ENCODE assay signal across 9 cellular contexts in the genomic region with DNA sequence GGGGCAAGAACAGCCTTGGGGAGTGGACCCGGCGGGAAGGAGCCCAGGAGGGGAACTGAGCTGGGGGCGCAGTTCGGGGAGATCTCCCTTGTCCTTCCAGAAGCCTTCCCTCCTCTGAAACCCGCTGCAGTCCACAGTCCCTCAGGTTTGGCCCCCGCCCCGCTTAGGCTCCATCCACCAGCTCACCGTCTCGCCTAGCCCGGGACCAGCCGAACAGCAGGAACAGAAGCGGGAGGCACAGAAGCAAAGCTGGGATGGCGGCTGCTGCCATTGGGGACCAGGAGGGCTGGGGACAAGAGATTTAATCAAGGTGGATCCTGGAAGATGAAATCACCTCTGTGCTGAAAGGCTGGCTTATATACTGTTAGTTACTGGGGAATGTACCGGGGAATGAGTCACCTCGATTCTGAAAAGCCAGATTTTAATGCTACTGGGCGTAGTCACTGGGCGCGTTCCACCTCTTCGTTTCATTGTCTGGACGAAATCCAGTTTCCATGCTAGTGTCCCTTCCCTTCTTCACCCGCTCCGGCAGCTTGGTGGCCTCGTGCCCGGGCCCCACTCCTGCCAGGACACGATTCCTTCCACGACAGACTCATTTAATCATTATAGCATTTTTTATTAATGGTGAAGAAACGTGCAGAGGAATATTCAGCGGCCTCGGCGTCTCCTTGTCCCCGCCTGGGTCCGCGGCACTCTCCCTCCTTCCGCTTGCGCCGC. TPM values are rescaled to one million over a fixed set of nuclear protein-coding genes. Genes with fewer than 3 reads are reported as not detected.
A peak's percentile ranks its signal among the peaks of the same experiment; 100 is the strongest.
DNase-seq lines count a peak whose midpoint lies in the region; ATAC-seq and TF ChIP-seq lines count a peak whose summit lies in the region.
"Had no signal": no experiment of that assay in that cellular context is flagged by ENCODE, and none has a peak within 500 bp of the region (broad histone marks: within the 10 kb centered on the region; RNA-seq: fewer than 3 reads in every experiment).

TSS of gene RAET1L (minus strand) at position 332 of the 717 bp plus-strand sequence. CDS start at position 271, 61 bp downstream.

- no peak within 1 kb of the TSS for H3K4me3 Mint-ChIP-seq in activated CD4-positive, alpha-beta T cell treated with anti-CD3 and anti-CD28 coated beads, Interleukin-2, amount 10 ng/mL, durations not matched to agents 24 days and 14 days
- peak within 1 kb of the TSS; percentile 7 to 62 for H3K4me3 Mint-ChIP-seq in activated T-cell treated with anti-CD3 and anti-CD28 coated beads, Interleukin-2, amount 50 U/mL, for 72 hours

- H3K27me3 Mint-ChIP-seq in activated CD4-positive, alpha-beta T cell treated with anti-CD3 and anti-CD28 coated beads, Interleukin-2, amount 10 ng/mL, durations not matched to agents 24 days and 14 days: peaks cover 69% of the 10 kb centered on the region
- H3K27me3 Mint-ChIP-seq in activated T-cell treated with anti-CD3 and anti-CD28 coated beads, Interleukin-2, amount 50 U/mL, for 72 hours (ENCODE audit: low read depth): peaks cover 70% of the 10 kb centered on the region

- no peak for TF ChIP-seq EP300 in stomach (IDR thresholded peaks at IDR 0.05)

- H3K27me3 ChIP-seq in right cardiac atrium (ENCODE audit: control insufficient read depth, insufficient read depth) (no peaks in the 10 kb centered on the region), stomach (peaks cover 0 to 65% (median 30%) of the 10 kb centered on the region in 3 donors)

- H3K36me3 ChIP-seq in stomach: no peaks in the 10 kb centered on the region

- intact Hi-C loops in activated CD4-positive, alpha-beta T cell treated with anti-CD3 and anti-CD28 coated beads, Interleukin-2, amount 10 ng/mL, durations not matched to agents 24 days and 14 days (cut with micrococcal nuclease): no loop called here
- intact Hi-C loops in right cardiac atrium (cut with DNase I) (no loop called here), stomach (cut with DNase I; ENCODE audit: low total_unique reads) (no loop called here)

- H3K27ac ChIP-seq in right cardiac atrium (ENCODE audit: low read length) (no peak within 1 kb of the TSS), stomach (no peak within 1 kb of the TSS)

- no peaks in the 10 kb centered on the region for H3K9me3 Mint-ChIP-seq in activated CD4-positive, alpha-beta T cell treated with anti-CD3 and anti-CD28 coated beads, Interleukin-2, amount 10 ng/mL, durations not matched to agents 24 days and 14 days
- H3K9me3 Mint-ChIP-seq in activated T-cell treated with anti-CD3 and anti-CD28 coated beads, Interleukin-2, amount 50 U/mL, for 72 hours: no peaks in the 10 kb centered on the region

- H3K4me1 ChIP-seq in right cardiac atrium (ENCODE audit: control insufficient read depth, insufficient read depth, low read length): no peaks in the 10 kb centered on the region
- H3K4me1 ChIP-seq in stomach: peaks cover 10 to 16% (median 14%) of the 10 kb centered on the region in 4 donors

- H3K36me3 Mint-ChIP-seq in activated CD4-positive, alpha-beta T cell treated with anti-CD3 and anti-CD28 coated beads, Interleukin-2, amount 10 ng/mL, durations not matched to agents 24 days and 14 days (ENCODE audit: low read depth): no peaks in the 10 kb centered on the region
- H3K36me3 Mint-ChIP-seq in activated T-cell treated with anti-CD3 and anti-CD28 coated beads, Interleukin-2, amount 50 U/mL, for 72 hours (ENCODE audit: insufficient read depth in 2 of 2): no peaks in the 10 kb centered on the region

- no peaks in the 10 kb centered on the region for H3K9me3 ChIP-seq in right cardiac atrium (ENCODE audit: control insufficient read depth, low read length)
- no peaks in the 10 kb centered on the region for H3K9me3 ChIP-seq in stomach

- ATAC-seq in activated T-cell treated with anti-CD3 and anti-CD28 coated beads, Interleukin-2, amount 50 U/mL, for 72 hours (replicated peaks in 1 of 2): peak; percentile 95 to 96
- ATAC-seq in right cardiac atrium: peak; percentile 54 to 79
- no peak for ATAC-seq in GM19455 (IDR thresholded peaks at IDR 0.05; ENCODE audit: unreplicated experiment)

- peaks cover 13% of the 10 kb centered on the region for H3K4me1 Mint-ChIP-seq in activated CD4-positive, alpha-beta T cell treated with anti-CD3 and anti-CD28 coated beads, Interleukin-2, amount 10 ng/mL, durations not matched to agents 24 days and 14 days
- peaks cover 46% of the 10 kb centered on the region for H3K4me1 Mint-ChIP-seq in activated T-cell treated with anti-CD3 and anti-CD28 coated beads, Interleukin-2, amount 50 U/mL, for 72 hours (ENCODE audit: low read depth)

- 5% methylated on average over 36 of the region's 36 CpGs for WGBS in right cardiac atrium
- WGBS in stomach, 5 donors: 2 to 7% (median 3%) methylated on average over 34 to 36 of the region's 36 CpGs

- TF ChIP-seq CTCF in stomach (IDR thresholded peaks at IDR 0.05): no peak

- peak within 1 kb of the TSS; percentile 32 for H3K4me3 ChIP-seq in right cardiac atrium (ENCODE audit: low read length)
- H3K4me3 ChIP-seq in stomach: peak within 1 kb of the TSS; percentile 19 to 34 (median 29)

- H3K27ac Mint-ChIP-seq in activated CD4-positive, alpha-beta T cell treated with anti-CD3 and anti-CD28 coated beads, Interleukin-2, amount 10 ng/mL, durations not matched to agents 24 days and 14 days: no peak within 1 kb of the TSS
- H3K27ac Mint-ChIP-seq in activated T-cell treated with anti-CD3 and anti-CD28 coated beads, Interleukin-2, amount 50 U/mL, for 72 hours: no peak within 1 kb of the TSS

- peak; percentile 48 for DNase-seq in activated CD4-positive, alpha-beta T cell treated with anti-CD3 and anti-CD28 coated beads for 48 hours
- no peak for DNase-seq in activated CD4-positive, alpha-beta T cell treated with anti-CD3 and anti-CD28 coated beads, Interleukin-2, amount 10 ng/mL, durations not matched to agents 24 days and 14 days
- DNase-seq in activated T-cell treated with anti-CD3 and anti-CD28 coated beads, Interleukin-2, amount 50 U/mL, for 72 hours: peak; percentile 49 to 61
- DNase-seq in right cardiac atrium (peak; percentile 66 to 81 (median 78)), stomach (peak; percentile 47), GF-D8 (lab: John Stamatoyannopoulos, UW) (no peak), HuH-7 (ENCODE audit: low spot score) (no peak)
- DNase-seq: T-helper 9 cell had no signal

- TF ChIP-seq POLR2A in stomach (IDR thresholded peaks at IDR 0.05): no peak

RNA-seq across cellular contexts. Expression of gene RAET1L, which starts in this region (rescaled TPM):
- total RNA-seq in activated CD4-positive, alpha-beta T cell treated with anti-CD3 and anti-CD28 coated beads, Interleukin-2, amount 10 ng/mL, durations not matched to agents 24 days and 14 days: not detected in 2 replicates
- not detected for total RNA-seq in activated T-cell treated with anti-CD3 and anti-CD28 coated beads, Interleukin-2, amount 50 U/mL, for 72 hours
- not detected for total RNA-seq in right cardiac atrium
- polyA plus RNA-seq in right cardiac atrium: not detected
- not detected for total RNA-seq in stomach
- polyA plus RNA-seq in stomach: 1 to 10 TPM in 2 of 3 donors, not detected in 1; 1.1 to 5.0 TPM

Comparison
In these comparisons a context has a peak if more than half of its experiments do, and no peak if none do; other contexts are left out.
1. DNase-seq: peak in activated CD4-positive, alpha-beta T cell treated with anti-CD3 and anti-CD28 coated beads for 48 hours (single experiment) and stomach (single experiment); none in activated CD4-positive, alpha-beta T cell treated with anti-CD3 and anti-CD28 coated beads, Interleukin-2, amount 10 ng/mL, durations not matched to agents 24 days and 14 days (single experiment), GF-D8 (single experiment) and HuH-7 (single experiment).
2. Peak in DNase-seq and ATAC-seq in activated T-cell treated with anti-CD3 and anti-CD28 coated beads, Interleukin-2, amount 50 U/mL, for 72 hours; RNA of the gene not detected or under 1 TPM.
3. Peak in DNase-seq, ATAC-seq and H3K4me3 ChIP-seq in right cardiac atrium; RNA of the gene not detected or under 1 TPM.